Comparison of ENCODE assay signal across 1 cellular context in genomic region chr14:99550387-99550992, GRCh38.
A peak's percentile ranks its signal among the peaks of the same experiment; 100 is the strongest.
TF ChIP-seq lines count a peak whose summit lies in the region.

No MANE protein-coding gene starts in this region.

TF ChIP-seq in A549, 52 proteins besides CTCF, POLR2A, EP300 and RAD21:
- TF ChIP-seq USF2 (IDR thresholded peaks at IDR 0.05) (no peak), ZFP36 (IDR thresholded peaks at IDR 0.05; ENCODE audit: borderline replicate concordance, partially characterized antibody) (peak; percentile 54)
